Comparison of ENCODE assay signal across 17 cellular contexts in genomic region chr2:217466799-217467198, GRCh38.
DNase-seq lines count a peak whose midpoint lies in the region; ATAC-seq and TF ChIP-seq lines count a peak whose summit lies in the region.
"Had no signal": no experiment of that assay in that cellular context is flagged by ENCODE, and none has a peak within 500 bp of the region (broad histone marks: within the 10 kb centered on the region; RNA-seq: fewer than 3 reads in every experiment).

No MANE protein-coding gene starts in this region.

- no peaks in the 10 kb centered on the region for H3K9me1 ChIP-seq in IMR-90 (ENCODE audit: insufficient read depth, low read length)

- no TSS peak for BruUV-seq in IMR-90 (replicated peaks; lab: Mats Ljungman, UMichigan)

- H3K4me3 ChIP-seq in IMR-90 (ENCODE audit: insufficient read depth, low read depth, low read length) (no peak overlapping the region), esophagus muscularis mucosa (no peak overlapping the region), suprapubic skin (no peak overlapping the region), endodermal cell (ENCODE audit: low read length) (no peak overlapping the region)

- 0 out of 2 replicates have a peak overlapping the region, but pooled peaks have one; percentile 20 for H3K14ac ChIP-seq in IMR-90 (replicated peaks; ENCODE audit: low read depth, low read length)

- H3K27me3 ChIP-seq in IMR-90 (ENCODE audit: control insufficient read depth, insufficient read depth, low read length) = no peaks in the 10 kb centered on the region
- H3K27me3 ChIP-seq in esophagus muscularis mucosa = no peaks in the 10 kb centered on the region
- no peaks in the 10 kb centered on the region for H3K27me3 ChIP-seq in suprapubic skin
- no peaks in the 10 kb centered on the region for H3K27me3 ChIP-seq in endodermal cell (ENCODE audit: control insufficient read depth, insufficient read depth, low read length, poor library complexity, severe bottlenecking)

- DNase-seq in IMR-90 = no peak
- DNase-seq in esophagus muscularis mucosa (ENCODE audit: extremely low spot score) = peak; percentile 85
- no peak for DNase-seq in suprapubic skin (ENCODE audit: low spot score in 2 of 2)
- DNase-seq in HFFc6 = no peak
- no peak for DNase-seq in stimulated activated naive CD4-positive, alpha-beta T cell treated with Interleukin-2 at 50 U/mL for 16 hours (lab: John Stamatoyannopoulos, UW)
- no peak for DNase-seq in endodermal cell
- DNase-seq: C1 segment of cervical spinal cord, DMS79 treated with DMSO at 0.1 percent for 48 hours, H7, NCI-H1105, NCI-H2081 treated with DMSO at 0.1 percent for 48 hours, NCI-H510A, NCI-H748 treated with DMSO at 0.1 percent for 48 hours, OCI-M1, SHP77 treated with DMSO at 0.1 percent for 48 hours, SK-N-SH had no signal

- no peak overlapping the region for H3K23ac ChIP-seq in IMR-90 (ENCODE audit: low read depth, low read length)

- H2AK9ac ChIP-seq in IMR-90 (replicated peaks; ENCODE audit: low read depth, low read length, poor library complexity) = no peak overlapping the region

- H2BK15ac ChIP-seq in IMR-90 (ENCODE audit: low read depth, low read length) = peak overlapping the region; percentile 39; the same call in 1 of the 3 replicates

- peak overlapping the region; percentile 67 for H3K18ac ChIP-seq in IMR-90 (ENCODE audit: low read depth, low read length)

- H3K9ac ChIP-seq in IMR-90 (ENCODE audit: low read depth, low read length) = no peak overlapping the region
- no peak overlapping the region for H3K9ac ChIP-seq in endodermal cell (ENCODE audit: extremely low read depth, low read length, poor library complexity, severe bottlenecking)
- H3K9ac ChIP-seq: SK-N-SH had no signal

- no peaks in the 10 kb centered on the region for H3K36me3 ChIP-seq in IMR-90 (ENCODE audit: control insufficient read depth, insufficient read depth, low read length)
- no peaks in the 10 kb centered on the region for H3K36me3 ChIP-seq in esophagus muscularis mucosa
- no peaks in the 10 kb centered on the region for H3K36me3 ChIP-seq in suprapubic skin
- no peaks in the 10 kb centered on the region for H3K36me3 ChIP-seq in endodermal cell (ENCODE audit: control insufficient read depth, insufficient read depth, low read length)

- no peak for TF ChIP-seq RAD21 in IMR-90 (IDR thresholded peaks at IDR 0.05; ENCODE audit: low read length)

- TF ChIP-seq EP300 in esophagus muscularis mucosa (IDR thresholded peaks at IDR 0.05) (no peak), suprapubic skin (IDR thresholded peaks at IDR 0.05) (no peak)

- no peak overlapping the region for H4K91ac ChIP-seq in IMR-90 (ENCODE audit: insufficient read depth, low read depth, low read length)

- H3K9me3 Mint-ChIP-seq in nephron = no peaks in the 10 kb centered on the region
- H3K9me3 Mint-ChIP-seq in HFFc6 = no peaks in the 10 kb centered on the region
- H3K9me3 Mint-ChIP-seq in endodermal cell = no peaks in the 10 kb centered on the region

- H3K4me1 ChIP-seq in IMR-90 (ENCODE audit: control insufficient read depth, insufficient read depth, low read length) (peaks cover 14% of the 10 kb centered on the region), esophagus muscularis mucosa (peaks cover 0 to 15% (median 8%) of the 10 kb centered on the region in 4 donors), suprapubic skin (no peaks in the 10 kb centered on the region), endodermal cell (ENCODE audit: control insufficient read depth, insufficient read depth, low read length) (peaks cover 6% of the 10 kb centered on the region)

- H2BK20ac ChIP-seq in IMR-90 (ENCODE audit: low read depth, low read length) = no peak overlapping the region

- H3K4ac ChIP-seq in IMR-90 (ENCODE audit: low read depth, low read length) = peak overlapping the region; percentile 9; the same call in 1 of the 2 replicates

- 0 out of 4 replicates have a peak overlapping the region, but pooled peaks of 1 of the 2 experiments have one; percentile 71 for H4K8ac ChIP-seq in IMR-90 (ENCODE audit: low read depth in 2 of 2, low read length in 2 of 2)

- no peak overlapping the region for H3K4me2 ChIP-seq in IMR-90 (ENCODE audit: low read depth, low read length)
- H3K4me2 ChIP-seq: SK-N-SH had no signal

- dilution Hi-C loops in IMR-90 (cut with HindIII; ENCODE audit: low sequenced_read_pairs, unreplicated experiment) = no loop called here

- peak overlapping the region; percentile 50 for H4K5ac ChIP-seq in IMR-90 (ENCODE audit: low read depth, low read length)

- peak overlapping the region; percentile 85 to 97 (median 96) for H3K27ac Mint-ChIP-seq in nephron
- H3K27ac Mint-ChIP-seq in HFFc6 = no peak overlapping the region
- H3K27ac Mint-ChIP-seq in endodermal cell = no peak overlapping the region

- H3K56ac ChIP-seq in IMR-90 (ENCODE audit: extremely low read depth, insufficient read depth, low read length) = no peak overlapping the region

- no peak overlapping the region for H3K4me3 Mint-ChIP-seq in nephron
- H3K4me3 Mint-ChIP-seq in HFFc6 = no peak overlapping the region
- no peak overlapping the region for H3K4me3 Mint-ChIP-seq in endodermal cell

- in situ Hi-C loops in IMR-90 (cut with MboI; ENCODE audit: low sequenced_read_pairs) = no loop called here

- H3K9me3 ChIP-seq in IMR-90 (ENCODE audit: control insufficient read depth, insufficient read depth, low read length) = no peaks in the 10 kb centered on the region
- H3K9me3 ChIP-seq in esophagus muscularis mucosa = no peaks in the 10 kb centered on the region
- no peaks in the 10 kb centered on the region for H3K9me3 ChIP-seq in suprapubic skin
- no peaks in the 10 kb centered on the region for H3K9me3 ChIP-seq in endodermal cell (ENCODE audit: control insufficient read depth, low read length)
- H3K9me3 ChIP-seq: SK-N-SH had no signal

- H3K36me3 Mint-ChIP-seq in nephron (ENCODE audit: low read depth) (no peaks in the 10 kb centered on the region), HFFc6 (ENCODE audit: low read depth) (no peaks in the 10 kb centered on the region), endodermal cell (ENCODE audit: low read depth) (no peaks in the 10 kb centered on the region)

- H2BK5ac ChIP-seq in IMR-90 (ENCODE audit: low read depth, low read length, poor library complexity, severe bottlenecking) = no peak overlapping the region

- TF ChIP-seq POLR2A in IMR-90 (IDR thresholded peaks at IDR 0.05; ENCODE audit: low read depth, low read length) = no peak
- TF ChIP-seq POLR2A in esophagus muscularis mucosa (IDR thresholded peaks at IDR 0.05; ENCODE audit: low read depth) = no peak
- TF ChIP-seq POLR2A in suprapubic skin (IDR thresholded peaks at IDR 0.05) = no peak

- H3K27me3 Mint-ChIP-seq in nephron (ENCODE audit: low read depth) (no peaks in the 10 kb centered on the region), HFFc6 (ENCODE audit: insufficient read depth) (no peaks in the 10 kb centered on the region; the same call in 1 of the 2 replicates), endodermal cell (ENCODE audit: insufficient read depth) (no peaks in the 10 kb centered on the region)

- no peak overlapping the region for H3K27ac ChIP-seq in IMR-90 (ENCODE audit: insufficient read depth, low read length)
- H3K27ac ChIP-seq in esophagus muscularis mucosa (replicated peaks in 1 of 4) = peak overlapping the region in 3 of 4 donors; percentile 26 to 34 (median 31)
- H3K27ac ChIP-seq in suprapubic skin = peak overlapping the region; percentile 63
- no peak overlapping the region for H3K27ac ChIP-seq in endodermal cell (ENCODE audit: low read depth, low read length)

- H2AK5ac ChIP-seq in IMR-90 (ENCODE audit: low read depth, low read length) = peak overlapping the region; percentile 31; the same call in 1 of the 2 replicates

- H3K4me1 Mint-ChIP-seq in nephron (peaks cover 65% of the 10 kb centered on the region), HFFc6 (ENCODE audit: low read depth) (peaks cover 47% of the 10 kb centered on the region), endodermal cell (peaks cover 9% of the 10 kb centered on the region)

- H4K20me1 ChIP-seq in IMR-90 (ENCODE audit: insufficient read depth, low read length) = no peaks in the 10 kb centered on the region

- no peaks in the 10 kb centered on the region for H3K79me1 ChIP-seq in IMR-90 (ENCODE audit: low read depth in 1 of 2, low read length in 2 of 2)

- ATAC-seq in IMR-90 (ENCODE audit: low read depth) = no peak

- WGBS in IMR-90 (ENCODE audit: extremely low coverage in 2 of 2, insufficient read length in 1 of 2), 2 experiments = no CpG with 5 or more reads among the region's 5 CpGs
- WGBS in esophagus muscularis mucosa = 76% methylated on average over 5 of the region's 5 CpGs
- 67% methylated on average over 5 of the region's 5 CpGs for WGBS in suprapubic skin
- 93 to 100% methylated on average over 5 of the region's 5 CpGs for WGBS in endodermal cell (ENCODE audit: insufficient coverage in 1 of 2, insufficient read length in 1 of 2), 2 experiments

- CTCF ChIA-PET in IMR-90 (lab: Yijun Ruan, JAX) = no interaction called here

- intact Hi-C loops in IMR-90 (cut with micrococcal nuclease) (no loop called here), esophagus muscularis mucosa (cut with DNase I) (no loop called here)

- TF ChIP-seq CTCF in IMR-90 (conservative IDR thresholded peaks at IDR 0.05; ENCODE audit: low read depth, low read length) (no peak), esophagus muscularis mucosa (IDR thresholded peaks at IDR 0.05) (no peak), nephron (IDR thresholded peaks at IDR 0.05; ENCODE audit: unreplicated experiment in 3 of 3) (no peak), suprapubic skin (IDR thresholded peaks at IDR 0.05) (no peak), HFFc6 (IDR thresholded peaks at IDR 0.05) (no peak), endodermal cell (conservative IDR thresholded peaks at IDR 0.05) (no peak)

- H2AFZ ChIP-seq in IMR-90 (replicated peaks; ENCODE audit: low read length, poor library complexity) = no peak overlapping the region

- H2BK120ac ChIP-seq in IMR-90 (ENCODE audit: low read depth, low read length) = no peak overlapping the region; the same call in 1 of the 2 replicates

- POLR2A ChIA-PET in IMR-90 (lab: Charles Lee; ENCODE audit: unreplicated experiment) = no interaction called here

TF ChIP-seq in IMR-90, 13 proteins besides CTCF, POLR2A, EP300 and RAD21 (continues in another document):
- no peak for TF ChIP-seq RFX5 (IDR thresholded peaks at IDR 0.05; ENCODE audit: low read depth, low read length)
- no peak for TF ChIP-seq MAZ (IDR thresholded peaks at IDR 0.05; ENCODE audit: borderline replicate concordance, low read depth, low read length)
- TF ChIP-seq USF2 (IDR thresholded peaks at IDR 0.05; ENCODE audit: low read depth, low read length) = no peak
- no peak for TF ChIP-seq SMC3 (IDR thresholded peaks at IDR 0.05; ENCODE audit: low read depth, low read length)
- no peak for TF ChIP-seq RCOR1 (IDR thresholded peaks at IDR 0.05; ENCODE audit: insufficient replicate concordance, low read length)
- no peak for TF ChIP-seq CHD1 (IDR thresholded peaks at IDR 0.05; ENCODE audit: low read depth, low read length)

Comparison
In these comparisons a context has a peak if more than half of its experiments do, and no peak if none do; other contexts are left out.
1. H3K27ac ChIP-seq: peak in esophagus muscularis mucosa (3 of 4) and suprapubic skin (single experiment); none in IMR-90 (single experiment) and endodermal cell (single experiment).
2. H3K27ac Mint-ChIP-seq: peak in nephron (3 of 3); none in HFFc6 (single experiment) and endodermal cell (single experiment).